In the genomic region with DNA sequence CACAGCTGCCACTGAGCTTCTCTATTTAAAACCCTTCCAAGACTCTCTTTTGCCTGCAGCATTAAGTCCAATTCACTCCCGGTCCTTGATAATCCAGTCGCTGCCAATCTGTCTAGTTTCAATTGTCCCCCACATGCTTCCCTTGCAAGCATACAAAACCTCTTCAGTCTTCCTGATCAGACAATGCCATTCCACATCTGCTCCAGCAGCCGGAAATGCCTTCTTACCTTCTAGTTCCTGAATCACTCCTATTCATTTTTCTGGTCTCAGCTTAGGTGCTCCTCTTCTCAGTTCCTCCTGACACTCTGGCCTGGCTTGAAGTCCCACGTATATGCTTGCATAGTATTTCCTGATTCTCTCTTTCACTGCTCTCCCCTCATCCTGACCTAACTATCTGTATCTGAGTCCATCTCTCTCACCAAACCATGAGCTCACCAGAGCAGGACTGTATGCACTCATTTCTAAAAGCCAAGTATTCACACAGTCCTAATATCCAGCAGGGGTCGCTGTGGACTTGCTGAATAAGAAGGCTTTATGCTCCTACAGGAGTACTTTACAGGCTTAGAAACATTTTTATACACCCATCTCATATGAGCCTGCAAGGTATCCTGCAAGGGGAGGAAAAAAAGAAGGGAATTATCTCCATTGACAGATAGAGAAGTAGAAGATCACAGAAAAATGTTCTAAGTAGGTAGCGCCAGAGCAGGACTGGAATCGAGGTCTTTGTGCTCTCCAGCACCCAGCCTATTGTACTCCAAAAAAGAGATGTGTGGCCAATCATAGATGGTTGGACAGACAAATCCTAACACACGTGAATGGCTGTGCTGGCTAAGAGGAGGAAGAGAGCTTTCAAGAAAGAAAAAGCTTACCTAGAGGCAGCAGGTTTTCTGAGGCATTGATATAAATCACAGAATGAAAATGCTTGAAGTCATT, we compare ENCODE assay signal across 8 cellular contexts. TPM values are rescaled to one million over a fixed set of nuclear protein-coding genes. Genes with fewer than 3 reads are reported as not detected.
DNase-seq lines count a peak whose midpoint lies in the region; ATAC-seq lines count a peak whose summit lies in the region.

No MANE protein-coding gene starts in this region.

- peaks cover 54% of the 10 kb centered on the region for H3K4me1 Mint-ChIP-seq in activated CD8-positive, alpha-beta memory T cell treated with anti-CD3 and anti-CD28 coated beads, Interleukin-2, amount 10 ng/mL, durations not matched to agents 7 days and 5 days

- H3K27ac Mint-ChIP-seq in activated CD8-positive, alpha-beta memory T cell treated with anti-CD3 and anti-CD28 coated beads, Interleukin-2, amount 10 ng/mL, durations not matched to agents 7 days and 5 days, result no peak overlapping the region

- CTCF ChIA-PET in activated CD8-positive, alpha-beta memory T cell treated with anti-CD3 and anti-CD28 coated beads, Interleukin-2, amount 10 ng/mL, durations not matched to agents 7 days and 5 days (lab: Charles Lee), result interaction anchor here (0.6 to 10.4 kb wide), 32 partner anchors 9 to 347 kb away, joined by 3 to 125 read pairs (median 4); a partner anchor contains a TSS

- H3K9me3 Mint-ChIP-seq in activated CD8-positive, alpha-beta memory T cell treated with anti-CD3 and anti-CD28 coated beads, Interleukin-2, amount 10 ng/mL, durations not matched to agents 7 days and 5 days (ENCODE audit: low read depth), result no peaks in the 10 kb centered on the region

- H3K36me3 Mint-ChIP-seq in activated CD8-positive, alpha-beta memory T cell treated with anti-CD3 and anti-CD28 coated beads, Interleukin-2, amount 10 ng/mL, durations not matched to agents 7 days and 5 days, result peaks cover 36% of the 10 kb centered on the region

- peak; percentile 64 for ATAC-seq in GM18499 (IDR thresholded peaks at IDR 0.05; ENCODE audit: insufficient read depth, unreplicated experiment)
- peak; percentile 66 for ATAC-seq in activated CD8-positive, alpha-beta memory T cell treated with anti-CD3 and anti-CD28 coated beads, Interleukin-2, amount 10 ng/mL, durations not matched to agents 7 days and 5 days

- DNase-seq in A172 (ENCODE audit: low spot score), result peak; percentile 84
- peak in 65 of 76 experiments; percentile 5 to 73 (median 42) for DNase-seq in HUDEP-2 (lab: John Stamatoyannopoulos, UW; ENCODE audit: unreplicated experiment in 76 of 76)
- peak; percentile 26 to 65 for DNase-seq in NOMO-1 (lab: John Stamatoyannopoulos, UW; ENCODE audit: unreplicated experiment in 2 of 2)
- peak; percentile 80 for DNase-seq in activated CD8-positive, alpha-beta memory T cell treated with anti-CD3 and anti-CD28 coated beads, Interleukin-2, amount 10 ng/mL, durations not matched to agents 7 days and 5 days
- peak; percentile 78 for DNase-seq in epidermal melanocyte (ENCODE audit: insufficient read length, low spot score)
- DNase-seq in mucosa of gallbladder (ENCODE audit: low spot score), result peak; percentile 81
- peak; percentile 31 to 63 for DNase-seq in stimulated activated CD8-positive, alpha-beta memory T cell treated with anti-CD3 and anti-CD28 coated beads, Interleukin-7, amount 100 ng/mL, for 4 hours (ENCODE audit: low read depth in 2 of 2)

- no peak overlapping the region for H3K4me3 Mint-ChIP-seq in activated CD8-positive, alpha-beta memory T cell treated with anti-CD3 and anti-CD28 coated beads, Interleukin-2, amount 10 ng/mL, durations not matched to agents 7 days and 5 days

- no peaks in the 10 kb centered on the region for H3K27me3 Mint-ChIP-seq in activated CD8-positive, alpha-beta memory T cell treated with anti-CD3 and anti-CD28 coated beads, Interleukin-2, amount 10 ng/mL, durations not matched to agents 7 days and 5 days

RNA-seq across cellular contexts. Expression of a gene that starts 19.2 kb away (rescaled TPM):
- 13.2 and 27.3 TPM in 2 replicates for total RNA-seq in A172 (2014; rRNA removed; shearing (Covaris generic))
- total RNA-seq in activated CD8-positive, alpha-beta memory T cell treated with anti-CD3 and anti-CD28 coated beads, Interleukin-2, amount 10 ng/mL, durations not matched to agents 7 days and 5 days, result 10 to 100 TPM; 32.2 to 39.4 TPM
- total RNA-seq in mucosa of gallbladder, result 16.2 TPM

RNA-seq across cellular contexts. Expression of a gene that starts 19.4 kb away (rescaled TPM):
- 35.6 and 61.5 TPM in 2 replicates for total RNA-seq in A172 (2014; rRNA removed; shearing (Covaris generic))
- total RNA-seq in activated CD8-positive, alpha-beta memory T cell treated with anti-CD3 and anti-CD28 coated beads, Interleukin-2, amount 10 ng/mL, durations not matched to agents 7 days and 5 days, result 100 to 1,000 TPM; 130 to 156 TPM
- 145 TPM for total RNA-seq in mucosa of gallbladder

RNA-seq across cellular contexts. Expression of a gene that starts 59.0 kb away (rescaled TPM):
- 7.5 and 12.1 TPM in 2 replicates for total RNA-seq in A172 (2014; rRNA removed; shearing (Covaris generic))
- total RNA-seq in activated CD8-positive, alpha-beta memory T cell treated with anti-CD3 and anti-CD28 coated beads, Interleukin-2, amount 10 ng/mL, durations not matched to agents 7 days and 5 days, result 10 to 100 TPM; 14.2 to 20.0 TPM
- 8.1 TPM for total RNA-seq in mucosa of gallbladder

Comparison
In these comparisons a context has a peak if more than half of its experiments do, and no peak if none do; other contexts are left out.
1. Peak in every context shown above with its lines: DNase-seq and ATAC-seq.